In the genomic region with DNA sequence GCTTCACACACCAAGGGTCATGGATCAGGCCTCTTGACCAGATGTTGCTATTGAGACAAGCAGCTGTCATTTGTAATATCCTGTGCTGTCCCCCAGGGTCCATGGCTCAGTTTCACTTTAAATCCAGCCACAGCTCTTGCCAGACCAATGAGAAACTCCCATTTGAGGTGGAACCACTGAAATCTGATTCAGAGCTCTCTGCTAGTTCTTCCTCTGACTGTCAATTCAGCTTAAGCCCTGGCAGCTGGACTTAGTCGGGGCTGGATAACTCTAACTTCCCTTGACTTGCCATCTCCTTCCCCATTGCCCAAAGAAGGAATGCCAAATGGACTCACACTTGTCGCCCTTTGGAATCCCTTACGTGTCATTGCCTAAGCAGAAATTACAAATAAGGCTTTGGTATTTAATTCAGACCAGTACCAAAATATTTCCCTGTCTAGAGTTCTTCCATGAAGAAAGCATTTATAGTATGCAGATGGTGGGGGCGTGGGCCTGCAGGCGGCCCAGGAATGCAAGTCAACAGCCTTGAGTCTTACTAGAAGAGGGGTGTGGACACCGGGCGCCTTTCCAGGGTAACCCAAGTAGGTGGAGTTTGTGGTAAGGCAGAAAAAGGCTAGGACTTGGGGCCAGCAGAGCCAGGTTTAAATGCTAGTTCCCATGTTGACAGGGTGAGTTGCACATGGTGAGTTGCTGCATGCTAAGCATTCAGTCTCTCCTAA, we compare ENCODE assay signal across 8 cellular contexts.
DNase-seq lines count a peak whose midpoint lies in the region; ATAC-seq and TF ChIP-seq lines count a peak whose summit lies in the region.

No MANE protein-coding gene starts in this region.

- TF ChIP-seq POLR2A in GM18505 (IDR thresholded peaks at IDR 0.05; ENCODE audit: borderline replicate concordance, extremely low read depth, insufficient read depth, insufficient read length), result no peak
- no peak for TF ChIP-seq POLR2A in erythroblast (IDR thresholded peaks at IDR 0.05; ENCODE audit: low read length)

- peak overlapping the region; percentile 79 for H3K27ac Mint-ChIP-seq in osteocyte (ENCODE audit: unreplicated experiment)

- DNase-seq in NCI-H82 (lab: John Stamatoyannopoulos, UW) (peak; percentile 82), erythroblast (lab: John Stamatoyannopoulos, UW) (peak; percentile 13 to 15), osteocyte (ENCODE audit: extremely low spot score, unreplicated experiment) (peak; percentile 91), pons (ENCODE audit: low spot score) (no peak), substantia nigra (lab: John Stamatoyannopoulos, UW) (no peak)

- ATAC-seq in GM18505 (IDR thresholded peaks at IDR 0.05; ENCODE audit: unreplicated experiment), result peak; percentile 58
- peak; percentile 56 for ATAC-seq in HG02763 (IDR thresholded peaks at IDR 0.05; ENCODE audit: unreplicated experiment)
- no peak for ATAC-seq in GM19328 (IDR thresholded peaks at IDR 0.05; ENCODE audit: unreplicated experiment)

- H3K36me3 Mint-ChIP-seq in osteocyte (ENCODE audit: unreplicated experiment), result no peaks in the 10 kb centered on the region

- no peaks in the 10 kb centered on the region for H3K27me3 Mint-ChIP-seq in osteocyte (ENCODE audit: unreplicated experiment)

- H3K4me1 Mint-ChIP-seq in osteocyte (ENCODE audit: unreplicated experiment), result peaks cover 36% of the 10 kb centered on the region

- no peak overlapping the region for H3K27ac ChIP-seq in substantia nigra (ENCODE audit: low read depth, low read length, poor library complexity, severe bottlenecking)

- H3K9me3 Mint-ChIP-seq in osteocyte (ENCODE audit: unreplicated experiment), result no peaks in the 10 kb centered on the region

- H3K4me3 Mint-ChIP-seq in osteocyte (ENCODE audit: unreplicated experiment), result peak overlapping the region; percentile 62

- TF ChIP-seq CTCF in osteocyte (IDR thresholded peaks at IDR 0.05), result no peak

Comparison
In these comparisons a context has a peak if more than half of its experiments do, and no peak if none do; other contexts are left out.
1. DNase-seq: peak in NCI-H82 (single experiment), erythroblast (2 of 2) and osteocyte (single experiment); none in pons (single experiment) and substantia nigra (0 of 49).